18 cellular contexts compared by ENCODE assay signal in the genomic region with DNA sequence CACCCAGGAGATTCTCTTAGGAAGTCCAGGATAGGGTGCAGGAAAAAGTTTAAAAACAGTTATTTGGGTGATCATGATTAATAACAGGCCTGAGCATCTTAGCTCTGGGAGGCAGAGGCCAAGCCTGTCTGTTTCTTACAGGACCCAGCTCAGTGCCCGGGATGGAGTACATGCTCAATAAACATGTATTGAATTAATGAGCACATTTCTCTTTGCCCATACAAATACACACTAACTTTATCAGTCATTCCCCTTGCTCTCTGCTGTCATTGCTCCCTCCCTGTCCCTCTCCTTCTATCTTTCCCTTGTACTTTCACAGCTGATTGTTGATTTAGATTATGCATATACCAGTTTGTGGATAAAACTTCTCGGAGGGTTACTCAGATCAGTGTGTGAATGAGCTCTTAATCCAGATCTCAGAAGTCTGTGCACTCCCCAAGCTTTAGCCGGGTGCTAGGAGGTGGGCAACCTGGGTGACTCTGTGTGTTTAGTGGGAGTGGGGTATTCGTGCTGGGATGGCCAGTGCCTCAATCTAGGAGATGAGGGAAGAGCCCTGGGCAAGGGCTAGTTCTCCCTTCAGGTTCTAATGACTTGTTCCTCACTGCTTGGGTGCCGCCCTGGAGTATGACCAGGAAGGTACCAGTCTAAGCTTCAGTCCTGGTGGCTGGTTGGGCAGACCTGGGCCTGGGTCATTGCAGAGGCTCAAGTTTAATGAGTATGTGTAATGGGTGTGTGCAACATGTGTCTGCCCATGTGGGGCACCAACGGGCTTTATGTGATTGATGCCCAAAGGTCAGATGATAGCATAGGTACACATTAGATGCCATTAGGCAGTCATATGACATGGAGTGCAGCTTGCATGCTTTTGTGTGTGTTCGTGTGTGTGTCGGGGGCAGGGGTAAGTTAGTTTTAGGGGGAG. TPM values are rescaled to one million over a fixed set of nuclear protein-coding genes. Genes with fewer than 3 reads are reported as not detected.
"Had no signal": no experiment of that assay in that cellular context is flagged by ENCODE, and none has a peak within 500 bp of the region (broad histone marks: within the 10 kb centered on the region; RNA-seq: fewer than 3 reads in every experiment).

No MANE protein-coding gene starts in this region.

- H3K9ac ChIP-seq: neural progenitor cell, parathyroid adenoma had no signal

- H3K4me1 Mint-ChIP-seq: stimulated activated effector memory CD8-positive, alpha-beta T cell treated with anti-CD3 and anti-CD28 coated beads, Interleukin-12 subunit alpha, Interleukin-12 subunit beta, amount 100 ng/mL, for 72 hours had no signal

- H3K4me3 ChIP-seq: body of pancreas, gastroesophageal sphincter, neural progenitor cell, skin epidermis, tibial nerve had no signal

- H3K36me3 Mint-ChIP-seq: neural progenitor cell had no signal

- H2AFZ ChIP-seq: neural progenitor cell, parathyroid adenoma had no signal

- H3K36me3 ChIP-seq: gastroesophageal sphincter, neural progenitor cell, tibial nerve had no signal

- H3K27ac ChIP-seq: body of pancreas, epithelial cell of prostate, gastroesophageal sphincter, neural progenitor cell, parathyroid adenoma, skin epidermis, tibial nerve, VCaP had no signal

- H3K9me3 ChIP-seq: body of pancreas, gastroesophageal sphincter, tibial nerve had no signal

- H3K4me3 Mint-ChIP-seq: activated CD8-positive, alpha-beta T cell treated with anti-CD3 and anti-CD28 coated beads, Interleukin-2, amount 10 ng/mL, durations not matched to agents 7 days and 5 days; central memory CD8-positive, alpha-beta T cell; neural progenitor cell; stimulated activated effector memory CD8-positive, alpha-beta T cell treated with anti-CD3 and anti-CD28 coated beads, Interleukin-12 subunit alpha, Interleukin-12 subunit beta, amount 100 ng/mL, for 72 hours had no signal

- H3K4me2 ChIP-seq: neural progenitor cell had no signal

- H3K79me2 ChIP-seq: parathyroid adenoma had no signal

- DNase-seq: activated CD4-positive, alpha-beta T cell treated with anti-CD3 and anti-CD28 coated beads for 4 hours; activated CD8-positive, alpha-beta T cell treated with anti-CD3 and anti-CD28 coated beads, Interleukin-2, amount 10 ng/mL, durations not matched to agents 7 days and 5 days; activated naive CD4-positive, alpha-beta T cell treated with Interleukin-2 at 50 U/mL for 16 hours; effector memory CD4-positive, alpha-beta T cell; retina had no signal

- H3K9me3 Mint-ChIP-seq: central memory CD8-positive, alpha-beta T cell; neural progenitor cell; stimulated activated effector memory CD8-positive, alpha-beta T cell treated with anti-CD3 and anti-CD28 coated beads, Interleukin-12 subunit alpha, Interleukin-12 subunit beta, amount 100 ng/mL, for 72 hours had no signal

- H3K27ac Mint-ChIP-seq: activated CD8-positive, alpha-beta T cell treated with anti-CD3 and anti-CD28 coated beads, Interleukin-2, amount 10 ng/mL, durations not matched to agents 7 days and 5 days; neural progenitor cell; stimulated activated effector memory CD8-positive, alpha-beta T cell treated with anti-CD3 and anti-CD28 coated beads, Interleukin-12 subunit alpha, Interleukin-12 subunit beta, amount 100 ng/mL, for 72 hours had no signal

- ATAC-seq: activated CD8-positive, alpha-beta T cell treated with anti-CD3 and anti-CD28 coated beads, Interleukin-2, amount 10 ng/mL, durations not matched to agents 7 days and 5 days; body of pancreas; gastroesophageal sphincter; stimulated activated effector memory CD8-positive, alpha-beta T cell treated with anti-CD3 and anti-CD28 coated beads, Interleukin-12 subunit alpha, Interleukin-12 subunit beta, amount 100 ng/mL, for 72 hours had no signal

RNA-seq across cellular contexts. Expression of a gene that starts 10.6 kb away (rescaled TPM):
- total RNA-seq: activated CD8-positive, alpha-beta T cell treated with anti-CD3 and anti-CD28 coated beads, Interleukin-2, amount 10 ng/mL, durations not matched to agents 7 days and 5 days; mesenteric fat pad; SK-MEL-5; subcutaneous adipose tissue; tibial nerve had no signal
